In the genomic region with DNA sequence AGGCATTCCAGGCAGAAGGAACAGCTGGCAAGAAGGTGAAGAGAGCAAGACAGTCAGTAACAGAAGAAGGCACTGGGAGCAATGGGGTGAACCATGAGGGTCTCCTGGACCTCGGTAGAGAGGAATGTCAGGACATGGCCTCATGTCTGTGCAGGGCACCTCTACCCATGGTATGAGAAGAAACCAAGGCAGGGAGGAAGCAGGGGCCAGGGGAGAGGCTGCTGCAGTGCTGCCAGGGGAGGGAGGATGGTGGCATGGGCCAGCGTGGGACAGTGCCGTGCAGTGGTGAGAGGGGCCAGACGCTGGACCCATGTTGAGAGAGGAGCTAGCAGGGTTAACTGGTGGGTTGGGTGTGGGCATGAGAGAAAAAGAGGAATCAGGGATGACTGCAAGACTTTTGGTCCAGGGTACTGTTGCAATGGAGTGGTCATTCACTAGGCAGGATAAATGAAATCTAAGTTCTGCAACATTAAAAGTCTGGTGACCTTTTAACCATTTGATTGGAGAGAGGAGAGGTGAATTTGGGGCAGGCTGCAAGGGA, we compare ENCODE assay signal across 16 cellular contexts.
"Had no signal": no experiment of that assay in that cellular context is flagged by ENCODE, and none has a peak within 500 bp of the region (broad histone marks: within the 10 kb centered on the region; RNA-seq: fewer than 3 reads in every experiment).

No MANE protein-coding gene starts in this region.

- H3K36me3 ChIP-seq: colonic mucosa, neutrophil had no signal

- ATAC-seq: foreskin keratinocyte, left cardiac atrium, left ventricle myocardium superior had no signal

- H3K27ac Mint-ChIP-seq: naive B cell had no signal

- DNase-seq: colonic mucosa; dermis blood vessel endothelial cell; foreskin keratinocyte; immature natural killer cell; kidney; left cardiac atrium; left ventricle myocardium superior; mesendoderm; naive B cell; posterior cingulate gyrus; small intestine; stimulated activated CD4-positive, alpha-beta T cell treated with anti-CD3 and anti-CD28 coated beads, Interleukin-12 subunit alpha, Interleukin-12 subunit beta, amount 100 ng/mL, for 4 hours; stimulated activated naive CD4-positive, alpha-beta T cell treated with Interleukin-2 at 50 U/mL for 16 hours; trophoblast cell had no signal

- H3K4me3 Mint-ChIP-seq: immature natural killer cell, nephron had no signal

- H3K4me1 ChIP-seq: colonic mucosa, foreskin keratinocyte had no signal

- H3K4me1 Mint-ChIP-seq: immature natural killer cell, naive B cell, nephron had no signal

- H3K27ac ChIP-seq: colonic mucosa, foreskin keratinocyte, neutrophil had no signal

- H3K27me3 ChIP-seq: colonic mucosa, foreskin keratinocyte had no signal

- H3K9me3 ChIP-seq: colonic mucosa, neutrophil had no signal

- H3K9me3 Mint-ChIP-seq: immature natural killer cell had no signal

- H3K4me3 ChIP-seq: colonic mucosa had no signal

- H3K36me3 Mint-ChIP-seq: immature natural killer cell, naive B cell had no signal
